In genomic region chr14:96363751-96364336, GRCh38 we compare ENCODE assay signal across 8 cellular contexts.
DNase-seq lines count a peak whose midpoint lies in the region; ATAC-seq lines count a peak whose summit lies in the region.

No MANE protein-coding gene starts in this region.

- peak; percentile 59 for DNase-seq in DMS79 treated with DMSO at 0.1 percent for 48 hours (lab: John Stamatoyannopoulos, UW)
- DNase-seq in HuH-7.5 (ENCODE audit: low spot score): peak; percentile 23
- peak; percentile 62 for DNase-seq in SW480 (ENCODE audit: low spot score)
- DNase-seq in caudate nucleus (lab: John Stamatoyannopoulos, UW): peak in 23 of 61 donors; percentile 12 to 75 (median 51)
- DNase-seq in kidney tubule cell (ENCODE audit: low spot score): peak; percentile 75
- peak; percentile 7 to 8 for DNase-seq in stimulated activated CD4-positive, alpha-beta T cell treated with anti-CD3 and anti-CD28 coated beads, Interleukin-1b, Interleukin-23, amount 100 ng/mL, for 1 hour (ENCODE audit: low read depth in 2 of 2)
- no peak for DNase-seq in GOT3 (lab: John Stamatoyannopoulos, UW)

- peak overlapping the region; percentile 74 for H3K27ac ChIP-seq in caudate nucleus (ENCODE audit: low read depth, low read length)

- ATAC-seq in GM21447 (IDR thresholded peaks at IDR 0.05; ENCODE audit: unreplicated experiment): peak; percentile 20
